Comparison of ENCODE assay signal across 1 cellular context in genomic region chr1:46527474-46528296, GRCh38.
A peak's percentile ranks its signal among the peaks of the same experiment; 100 is the strongest.
TF ChIP-seq lines count a peak whose summit lies in the region.

No MANE protein-coding gene starts in this region.

TF ChIP-seq in HEK293, 187 proteins besides CTCF, POLR2A, EP300 and RAD21 (continued from another document):
- peak; percentile 95 for TF ChIP-seq ZNF449 (tag by site-specific recombination; IDR thresholded peaks at IDR 0.05)
- TF ChIP-seq GLI2 (tag by site-specific recombination; IDR thresholded peaks at IDR 0.05; ENCODE audit: borderline replicate concordance, low read depth) = no peak
- peak; percentile 81 for TF ChIP-seq ZNF2 (tag by site-specific recombination; IDR thresholded peaks at IDR 0.05)
- TF ChIP-seq SP7 (tag by site-specific recombination; IDR thresholded peaks at IDR 0.05) = 0 out of 2 replicates have a peak, but pooled peaks have one; percentile 19
- TF ChIP-seq ZNF660 (tag by site-specific recombination; IDR thresholded peaks at IDR 0.05) = peak; percentile 77
- no peak for TF ChIP-seq ZNF76 (tag by site-specific recombination; IDR thresholded peaks at IDR 0.05; ENCODE audit: borderline replicate concordance, low read depth)
- TF ChIP-seq ZSCAN30 (tag by site-specific recombination; IDR thresholded peaks at IDR 0.05) = 0 out of 2 replicates have a peak, but pooled peaks have one; percentile 47
- no peak for TF ChIP-seq KLF8 (tag by site-specific recombination; IDR thresholded peaks at IDR 0.05)
- no peak for TF ChIP-seq SCRT1 (tag by site-specific recombination; IDR thresholded peaks at IDR 0.05; ENCODE audit: borderline replicate concordance)
- TF ChIP-seq ZNF140 (tag by site-specific recombination; IDR thresholded peaks at IDR 0.05) = no peak
